ENCODE assay signal across 2 cellular contexts in the genomic region with DNA sequence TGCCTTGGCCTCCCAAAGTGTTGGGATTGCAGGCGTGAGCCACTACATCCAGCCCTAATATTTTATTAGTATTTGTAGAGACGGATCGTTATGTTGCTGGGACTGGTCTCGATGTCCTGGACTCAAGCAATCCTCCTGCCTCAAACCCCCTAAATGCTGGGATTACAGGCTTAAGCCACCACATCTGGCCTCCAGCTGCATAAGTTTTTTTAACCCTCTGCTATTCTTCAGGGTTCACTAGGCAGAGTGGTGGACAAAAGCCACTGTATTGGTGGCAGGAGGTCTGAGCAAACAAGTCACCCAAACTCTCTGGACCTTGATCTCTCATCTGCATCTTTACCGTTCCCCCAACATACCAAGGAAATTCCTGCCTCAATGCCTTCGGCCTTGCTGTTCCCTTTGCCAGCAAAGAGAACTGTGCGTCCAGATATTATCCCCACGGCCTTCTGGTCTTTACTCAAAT.
TF ChIP-seq lines count a peak whose summit lies in the region.

No MANE protein-coding gene starts in this region.

TF ChIP-seq in GM23338, 12 proteins besides CTCF, POLR2A, EP300 and RAD21:
- no peak for TF ChIP-seq JUNB (IDR thresholded peaks at IDR 0.05; ENCODE audit: unreplicated experiment)
- no peak for TF ChIP-seq STAT1 (IDR thresholded peaks at IDR 0.05; ENCODE audit: unreplicated experiment)
- TF ChIP-seq ZNF114 (CRISPR knock-in tag; IDR thresholded peaks at IDR 0.05) = no peak
- TF ChIP-seq, protein P1, sequence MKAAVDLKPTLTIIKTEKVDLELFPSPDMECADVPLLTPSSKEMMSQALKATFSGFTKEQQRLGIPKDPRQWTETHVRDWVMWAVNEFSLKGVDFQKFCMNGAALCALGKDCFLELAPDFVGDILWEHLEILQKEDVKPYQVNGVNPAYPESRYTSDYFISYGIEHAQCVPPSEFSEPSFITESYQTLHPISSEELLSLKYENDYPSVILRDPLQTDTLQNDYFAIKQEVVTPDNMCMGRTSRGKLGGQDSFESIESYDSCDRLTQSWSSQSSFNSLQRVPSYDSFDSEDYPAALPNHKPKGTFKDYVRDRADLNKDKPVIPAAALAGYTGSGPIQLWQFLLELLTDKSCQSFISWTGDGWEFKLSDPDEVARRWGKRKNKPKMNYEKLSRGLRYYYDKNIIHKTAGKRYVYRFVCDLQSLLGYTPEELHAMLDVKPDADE (IDR thresholded peaks at IDR 0.05) = no peak

TF ChIP-seq in liver, 16 proteins besides CTCF, POLR2A, EP300 and RAD21:
- TF ChIP-seq HNF4A (conservative IDR thresholded peaks at IDR 0.05) (no peak), JUND (IDR thresholded peaks at IDR 0.05) (no peak), EGR1 (IDR thresholded peaks at IDR 0.05; ENCODE audit: low read depth in 2 of 2) (no peak), YY1 (IDR thresholded peaks at IDR 0.05) (no peak), SP1 (IDR thresholded peaks at IDR 0.05) (no peak), RXRA (IDR thresholded peaks at IDR 0.05) (no peak), FOXA1 (IDR thresholded peaks at IDR 0.05) (no peak), NR2F2 (IDR thresholded peaks at IDR 0.05) (no peak)
- TF ChIP-seq, protein P2, sequence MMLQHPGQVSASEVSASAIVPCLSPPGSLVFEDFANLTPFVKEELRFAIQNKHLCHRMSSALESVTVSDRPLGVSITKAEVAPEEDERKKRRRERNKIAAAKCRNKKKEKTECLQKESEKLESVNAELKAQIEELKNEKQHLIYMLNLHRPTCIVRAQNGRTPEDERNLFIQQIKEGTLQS (IDR thresholded peaks at IDR 0.05) = no peak
- TF ChIP-seq, protein P3, sequence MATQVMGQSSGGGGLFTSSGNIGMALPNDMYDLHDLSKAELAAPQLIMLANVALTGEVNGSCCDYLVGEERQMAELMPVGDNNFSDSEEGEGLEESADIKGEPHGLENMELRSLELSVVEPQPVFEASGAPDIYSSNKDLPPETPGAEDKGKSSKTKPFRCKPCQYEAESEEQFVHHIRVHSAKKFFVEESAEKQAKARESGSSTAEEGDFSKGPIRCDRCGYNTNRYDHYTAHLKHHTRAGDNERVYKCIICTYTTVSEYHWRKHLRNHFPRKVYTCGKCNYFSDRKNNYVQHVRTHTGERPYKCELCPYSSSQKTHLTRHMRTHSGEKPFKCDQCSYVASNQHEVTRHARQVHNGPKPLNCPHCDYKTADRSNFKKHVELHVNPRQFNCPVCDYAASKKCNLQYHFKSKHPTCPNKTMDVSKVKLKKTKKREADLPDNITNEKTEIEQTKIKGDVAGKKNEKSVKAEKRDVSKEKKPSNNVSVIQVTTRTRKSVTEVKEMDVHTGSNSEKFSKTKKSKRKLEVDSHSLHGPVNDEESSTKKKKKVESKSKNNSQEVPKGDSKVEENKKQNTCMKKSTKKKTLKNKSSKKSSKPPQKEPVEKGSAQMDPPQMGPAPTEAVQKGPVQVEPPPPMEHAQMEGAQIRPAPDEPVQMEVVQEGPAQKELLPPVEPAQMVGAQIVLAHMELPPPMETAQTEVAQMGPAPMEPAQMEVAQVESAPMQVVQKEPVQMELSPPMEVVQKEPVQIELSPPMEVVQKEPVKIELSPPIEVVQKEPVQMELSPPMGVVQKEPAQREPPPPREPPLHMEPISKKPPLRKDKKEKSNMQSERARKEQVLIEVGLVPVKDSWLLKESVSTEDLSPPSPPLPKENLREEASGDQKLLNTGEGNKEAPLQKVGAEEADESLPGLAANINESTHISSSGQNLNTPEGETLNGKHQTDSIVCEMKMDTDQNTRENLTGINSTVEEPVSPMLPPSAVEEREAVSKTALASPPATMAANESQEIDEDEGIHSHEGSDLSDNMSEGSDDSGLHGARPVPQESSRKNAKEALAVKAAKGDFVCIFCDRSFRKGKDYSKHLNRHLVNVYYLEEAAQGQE (IDR thresholded peaks at IDR 0.05) = no peak
